ENCODE assay signal across 14 cellular contexts in the genomic region with DNA sequence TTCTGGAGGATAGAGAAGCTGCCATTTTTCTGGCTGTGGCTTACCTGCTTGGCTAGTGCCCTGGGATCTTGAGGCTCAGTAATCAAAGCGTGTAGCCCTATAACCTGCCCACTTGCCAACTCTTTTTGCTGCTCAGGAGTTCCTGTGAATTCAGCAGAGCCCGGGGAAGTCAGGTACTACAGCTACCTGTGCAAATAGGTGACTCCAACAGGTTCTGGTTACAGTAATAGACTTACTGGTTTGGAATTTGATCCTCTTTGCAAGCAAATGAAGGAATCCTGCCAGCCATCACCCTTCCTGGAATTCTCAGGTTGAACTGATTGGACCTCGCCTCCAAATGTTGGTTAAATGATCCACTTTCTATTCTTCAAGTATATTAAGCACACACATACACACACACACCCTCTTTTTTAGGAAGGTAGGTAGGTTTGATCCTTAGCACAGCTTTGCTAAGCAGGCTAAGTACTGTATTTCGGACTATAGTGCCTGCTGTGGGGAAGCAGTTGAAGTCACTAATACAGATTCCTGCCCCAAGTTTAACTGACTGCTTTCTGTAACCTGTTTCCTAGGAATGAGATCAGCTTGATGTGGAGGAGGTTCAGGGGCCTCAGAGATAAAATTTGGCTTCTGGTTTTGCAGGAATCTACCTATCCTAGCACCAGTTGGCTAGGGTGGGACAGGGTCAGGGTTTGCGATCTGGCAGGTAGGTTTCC. TPM values are rescaled to one million over a fixed set of nuclear protein-coding genes. Genes with fewer than 3 reads are reported as not detected.
DNase-seq lines count a peak whose midpoint lies in the region; ATAC-seq, FAIRE-seq and TF ChIP-seq lines count a peak whose summit lies in the region.
"Had no signal": no experiment of that assay in that cellular context is flagged by ENCODE, and none has a peak within 500 bp of the region (broad histone marks: within the 10 kb centered on the region; RNA-seq: fewer than 3 reads in every experiment).

No MANE protein-coding gene starts in this region.

- peaks cover 8% of the 10 kb centered on the region for H3K36me3 Mint-ChIP-seq in CD4-positive, CD25-positive, alpha-beta regulatory T cell
- H3K36me3 Mint-ChIP-seq in activated CD4-positive, alpha-beta memory T cell treated with anti-CD3 and anti-CD28 coated beads for 36 hours = peaks cover 3% of the 10 kb centered on the region
- no peaks in the 10 kb centered on the region for H3K36me3 Mint-ChIP-seq in naive B cell

- peaks cover 0 to 30% (median 19%) of the 10 kb centered on the region in 4 donors for H3K4me1 Mint-ChIP-seq in CD4-positive, CD25-positive, alpha-beta regulatory T cell
- peaks cover 16% of the 10 kb centered on the region for H3K4me1 Mint-ChIP-seq in activated CD4-positive, alpha-beta memory T cell treated with anti-CD3 and anti-CD28 coated beads for 36 hours (ENCODE audit: low read depth)
- H3K4me1 Mint-ChIP-seq in naive B cell = peaks cover 24 to 35% (median 27%) of the 10 kb centered on the region in 3 donors

- TF ChIP-seq CTCF in HEK293 (tag by site-specific recombination; IDR thresholded peaks at IDR 0.05) = no peak

- H3K4me3 ChIP-seq in CD4-positive, CD25-positive, alpha-beta regulatory T cell (ENCODE audit: low read depth, low read length) = no peak overlapping the region
- H3K4me3 ChIP-seq in HEK293 (ENCODE audit: low read depth, low read length) = no peak overlapping the region
- H3K4me3 ChIP-seq: SJSA1 had no signal

- no peaks in the 10 kb centered on the region for H3K27me3 ChIP-seq in CD4-positive, CD25-positive, alpha-beta regulatory T cell (ENCODE audit: control insufficient read depth, insufficient read depth, low read length)
- H3K27me3 ChIP-seq: SJSA1 had no signal

- no peak for FAIRE-seq in GM12892 (lab: Jason Lieb, UNC)
- FAIRE-seq: bronchial epithelial cell had no signal

- peaks cover 14% of the 10 kb centered on the region for H3K4me1 ChIP-seq in CD4-positive, CD25-positive, alpha-beta regulatory T cell (ENCODE audit: control insufficient read depth, insufficient read depth, low read length, poor library complexity, severe bottlenecking)
- H3K4me1 ChIP-seq in HEK293 (ENCODE audit: control insufficient read depth, insufficient read depth, low read length) = peaks cover 5% of the 10 kb centered on the region; the same call in 1 of the 2 replicates

- no peak for DNase-seq in CD4-positive, CD25-positive, alpha-beta regulatory T cell
- no peak for DNase-seq in activated CD4-positive, alpha-beta memory T cell treated with anti-CD3 and anti-CD28 coated beads for 36 hours
- DNase-seq in naive B cell = no peak
- DNase-seq in hepatic stellate cell (ENCODE audit: low spot score) = no peak
- DNase-seq in HK-2 (ENCODE audit: unreplicated experiment) = no peak
- no peak for DNase-seq in GM12892 (ENCODE audit: insufficient read length)
- DNase-seq: activated B cell treated with CpG ODN at 0.5 μM for 24 hours; activated effector memory CD4-positive, alpha-beta T cell treated with anti-CD3 and anti-CD28 coated beads, Interleukin-2, amount 50 U/mL, for 16 hours; COR-L47; left colon; NCI-H1092 treated with DMSO at 0.1 percent for 48 hours had no signal

- no peak for TF ChIP-seq POLR2A in GM12892 (IDR thresholded peaks at IDR 0.05; ENCODE audit: low read depth, low read length)

- H3K27me3 Mint-ChIP-seq in CD4-positive, CD25-positive, alpha-beta regulatory T cell = no peaks in the 10 kb centered on the region
- H3K27me3 Mint-ChIP-seq in activated CD4-positive, alpha-beta memory T cell treated with anti-CD3 and anti-CD28 coated beads for 36 hours = no peaks in the 10 kb centered on the region
- H3K27me3 Mint-ChIP-seq in naive B cell = peaks cover 14 to 26% (median 21%) of the 10 kb centered on the region in 3 donors

- peak overlapping the region in 2 of 3 donors; percentile 32 to 85 for H3K27ac Mint-ChIP-seq in CD4-positive, CD25-positive, alpha-beta regulatory T cell
- H3K27ac Mint-ChIP-seq in activated CD4-positive, alpha-beta memory T cell treated with anti-CD3 and anti-CD28 coated beads for 36 hours = no peak overlapping the region
- peak overlapping the region in 1 of 6 donors; percentile 18 for H3K27ac Mint-ChIP-seq in naive B cell
- H3K27ac Mint-ChIP-seq: activated B cell treated with CpG ODN at 0.5 μM for 24 hours had no signal

- peak overlapping the region; percentile 72 to 97 (median 94) for H3K4me3 Mint-ChIP-seq in CD4-positive, CD25-positive, alpha-beta regulatory T cell
- peak overlapping the region; percentile 15 for H3K4me3 Mint-ChIP-seq in activated CD4-positive, alpha-beta memory T cell treated with anti-CD3 and anti-CD28 coated beads for 36 hours
- H3K4me3 Mint-ChIP-seq in naive B cell = peak overlapping the region in 7 of 8 donors; percentile 2 to 100 (median 90)

- CTCF ChIA-PET in HEK293 (lab: Yijun Ruan, JAX) = interaction anchor here (0.6 to 8.7 kb wide), 8 partner anchors 13 to 282 kb away, joined by 3 to 114 read pairs (median 4); a partner anchor contains a TSS
- CTCF ChIA-PET in activated CD4-positive, alpha-beta memory T cell treated with anti-CD3 and anti-CD28 coated beads for 36 hours (lab: Charles Lee) = interaction anchor here (0.6 to 2.8 kb wide), 5 partner anchors 175 to 238 kb away, joined by 3 to 19 read pairs (median 9); a partner anchor contains a TSS

- POLR2A ChIA-PET in HEK293 (lab: Yijun Ruan, JAX) = interaction anchor here (0.8 to 1.7 kb wide), 3 partner anchors 174 to 179 kb away, joined by 3 to 6 read pairs (median 5); a partner anchor contains a TSS
- POLR2A ChIA-PET in activated CD4-positive, alpha-beta memory T cell treated with anti-CD3 and anti-CD28 coated beads for 36 hours (lab: Charles Lee) = interaction anchor here (3.8 kb wide), 1 partner anchor 175 kb away, joined by 30 read pairs; a partner anchor contains a TSS

- intact Hi-C loops in activated CD4-positive, alpha-beta memory T cell treated with anti-CD3 and anti-CD28 coated beads for 36 hours (cut with micrococcal nuclease) = no loop called here

- H3K9me3 ChIP-seq in CD4-positive, CD25-positive, alpha-beta regulatory T cell (ENCODE audit: control insufficient read depth in 2 of 2, low read length in 2 of 2) = no peaks in the 10 kb centered on the region
- H3K9me3 ChIP-seq in HEK293 (ENCODE audit: control insufficient read depth, insufficient read depth, low read depth, low read length) = no peaks in the 10 kb centered on the region
- H3K9me3 ChIP-seq: SJSA1 had no signal

- no peak for ATAC-seq in CD4-positive, CD25-positive, alpha-beta regulatory T cell (ENCODE audit: low read depth in 2 of 2)
- ATAC-seq in naive B cell (ENCODE audit: low read depth in 2 of 2) = no peak
- ATAC-seq: left colon had no signal

- no peak overlapping the region for H3K27ac ChIP-seq in CD4-positive, CD25-positive, alpha-beta regulatory T cell (ENCODE audit: insufficient read depth, low read length, poor library complexity, severe bottlenecking)
- no peak overlapping the region for H3K27ac ChIP-seq in HEK293 (ENCODE audit: extremely low read depth, low read depth, low read length)
- H3K27ac ChIP-seq: SJSA1 had no signal

- H3K9me3 Mint-ChIP-seq in CD4-positive, CD25-positive, alpha-beta regulatory T cell = no peaks in the 10 kb centered on the region
- H3K9me3 Mint-ChIP-seq in activated CD4-positive, alpha-beta memory T cell treated with anti-CD3 and anti-CD28 coated beads for 36 hours = no peaks in the 10 kb centered on the region
- no peaks in the 10 kb centered on the region for H3K9me3 Mint-ChIP-seq in naive B cell
- H3K9me3 Mint-ChIP-seq: activated B cell treated with CpG ODN at 0.5 μM for 24 hours had no signal

- no peaks in the 10 kb centered on the region for H3K36me3 ChIP-seq in CD4-positive, CD25-positive, alpha-beta regulatory T cell (ENCODE audit: control insufficient read depth, insufficient read depth, low read length)
- peaks cover 0 to 31% of the 10 kb centered on the region in 2 experiments; a peak in 2 of 3 replicates for H3K36me3 ChIP-seq in HEK293 (ENCODE audit: control insufficient read depth in 2 of 2, insufficient read depth in 1 of 2, low read length in 2 of 2)

TF ChIP-seq in HEK293, 187 proteins besides CTCF, POLR2A, EP300 and RAD21:
- 0 out of 2 replicates have a peak, but pooled peaks have one; percentile 34 for TF ChIP-seq SCRT2 (tag by site-specific recombination; IDR thresholded peaks at IDR 0.05)
- TF ChIP-seq ZNF777 (tag by site-specific recombination; IDR thresholded peaks at IDR 0.05; ENCODE audit: borderline replicate concordance) = no peak
- peak; percentile 42; the same call in 1 of the 2 replicates for TF ChIP-seq ZNF10 (tag by site-specific recombination; IDR thresholded peaks at IDR 0.05)
- TF ChIP-seq ZBTB20 (tag by site-specific recombination; IDR thresholded peaks at IDR 0.05) = peak; percentile 96

RNA-seq across cellular contexts. Expression of a gene that starts 2.3 kb away (rescaled TPM):
- total RNA-seq in CD4-positive, CD25-positive, alpha-beta regulatory T cell = 11.0 TPM
- 10 to 100 TPM; 12.3 to 15.5 (median 12.8) TPM for polyA plus RNA-seq in CD4-positive, CD25-positive, alpha-beta regulatory T cell
- 10 to 100 TPM; 16.3 to 18.8 TPM for total RNA-seq in activated CD4-positive, alpha-beta memory T cell treated with anti-CD3 and anti-CD28 coated beads for 36 hours
- polyA plus RNA-seq in naive B cell (ENCODE audit: low read depth in 6 of 6) = 1 to 10 TPM; 4.5 to 8.9 (median 7.1) TPM
- polyA plus RNA-seq in GM12892 (2012; ENCODE audit: missing spikeins) = 18.0 TPM

RNA-seq across cellular contexts. Expression of a gene that starts 30.3 kb away (rescaled TPM):
- total RNA-seq in CD4-positive, CD25-positive, alpha-beta regulatory T cell = 1.3 TPM
- polyA plus RNA-seq in CD4-positive, CD25-positive, alpha-beta regulatory T cell = under 1 TPM in 2 of 4 donors, not detected in 2; 0.20 to 0.25 TPM
- under 1 TPM; 0.19 to 0.33 TPM for total RNA-seq in activated CD4-positive, alpha-beta memory T cell treated with anti-CD3 and anti-CD28 coated beads for 36 hours
- polyA plus RNA-seq in naive B cell (ENCODE audit: low read depth in 6 of 6) = not detected
- polyA plus RNA-seq in GM12892 (2012; ENCODE audit: missing spikeins) = 4.0 TPM

Comparison
In these comparisons a context has a peak if more than half of its experiments do, and no peak if none do; other contexts are left out.
1. H3K4me3 Mint-ChIP-seq: peak in every context shown above with its lines; median percentile 94 in CD4-positive, CD25-positive, alpha-beta regulatory T cell; 90 in naive B cell; 15 in activated CD4-positive, alpha-beta memory T cell treated with anti-CD3 and anti-CD28 coated beads for 36 hours.